Comparison of ENCODE assay signal across 8 cellular contexts in the genomic region with DNA sequence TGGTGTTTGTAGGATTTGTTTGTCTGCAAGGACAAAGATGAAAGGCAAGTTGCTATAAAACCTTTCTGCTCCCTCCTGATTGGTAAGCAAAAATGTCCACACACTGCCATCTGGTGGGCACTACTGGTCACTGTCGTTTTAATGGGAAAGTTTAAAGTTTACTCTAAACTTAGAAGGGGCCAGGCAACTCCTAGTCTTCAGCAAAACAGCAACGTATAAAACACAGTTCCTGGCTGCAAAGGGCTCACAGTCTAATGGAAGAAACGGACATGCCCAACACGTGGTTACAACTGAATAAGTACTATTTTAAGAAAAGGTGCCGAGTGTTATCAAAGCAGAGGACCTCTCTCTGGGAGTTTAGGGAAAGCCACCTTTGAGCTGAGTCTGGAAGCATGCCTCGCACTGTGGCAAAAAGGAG. TPM values are rescaled to one million over a fixed set of nuclear protein-coding genes. Genes with fewer than 3 reads are reported as not detected.
DNase-seq lines count a peak whose midpoint lies in the region; ATAC-seq and TF ChIP-seq lines count a peak whose summit lies in the region.

No MANE protein-coding gene starts in this region.

- H3K27ac ChIP-seq in AG04450 (ENCODE audit: low read depth, low read length), result no peak overlapping the region

- ATAC-seq in GM18508 (IDR thresholded peaks at IDR 0.05; ENCODE audit: insufficient read depth, unreplicated experiment) (peak; percentile 77), HG03139 (IDR thresholded peaks at IDR 0.05; ENCODE audit: unreplicated experiment) (peak; percentile 82)

- peak; percentile 27 for DNase-seq in AG04450 (ENCODE audit: low read depth, low spot score)
- DNase-seq in NCI-H526 treated with DMSO at 0.1 percent for 48 hours (lab: John Stamatoyannopoulos, UW), result peak; percentile 1
- DNase-seq in activated CD4-positive, alpha-beta T cell treated with anti-CD3 and anti-CD28 coated beads, Interleukin-2, amount 50 U/mL, for 48 hours, result peak; percentile 68 to 78
- peak; percentile 55 for DNase-seq in effector CD4-positive, alpha-beta T cell
- DNase-seq in lung microvascular endothelial cell (ENCODE audit: low read depth in 2 of 2), result peak; percentile 63 to 70
- peak; percentile 28 for DNase-seq in stimulated activated CD8-positive, alpha-beta memory T cell treated with anti-CD3 and anti-CD28 coated beads, Interleukin-12 subunit alpha, Interleukin-12 subunit beta, amount 100 ng/mL, for 4 hours (ENCODE audit: low read depth)

- TF ChIP-seq CTCF in AG04450 (IDR thresholded peaks at IDR 0.05; ENCODE audit: low read depth, low read length), result peak; percentile 77

- H3K27me3 ChIP-seq in AG04450 (ENCODE audit: control insufficient read depth, insufficient read depth, low read length), result peaks cover 14% of the 10 kb centered on the region

- CTCF ChIA-PET in AG04450 (lab: Charles Lee), result interaction anchor here (0.6 to 2.5 kb wide), 22 partner anchors 9 to 1430 kb away, joined by 3 to 20 read pairs (median 4); no protein-coding TSS in a partner anchor

- H3K4me3 ChIP-seq in AG04450 (ENCODE audit: low read depth, low read length), result no peak overlapping the region

- POLR2A ChIA-PET in AG04450 (lab: Yijun Ruan, JAX), result no interaction called here

- no peaks in the 10 kb centered on the region for H3K9me3 ChIP-seq in AG04450 (ENCODE audit: control insufficient read depth, insufficient read depth, low read length)

RNA-seq across cellular contexts. Expression of gene TPRG1, which starts 23.7 kb away (rescaled TPM):
- 0.11 and 0.42 TPM in 2 replicates for polyA plus RNA-seq in AG04450 (2011; rRNA removed)
- 2.4 and 3.6 TPM in 2 replicates for polyA minus RNA-seq in AG04450 (2011; rRNA and poly(A)+ RNA removed)
- total RNA-seq in lung microvascular endothelial cell, result under 0.01 and 0.22 TPM in 2 replicates

Comparison
In these comparisons a context has a peak if more than half of its experiments do, and no peak if none do; other contexts are left out.
1. DNase-seq: peak in every context shown above with its lines; median percentile 73 in activated CD4-positive, alpha-beta T cell treated with anti-CD3 and anti-CD28 coated beads, Interleukin-2, amount 50 U/mL, for 48 hours; 66 in lung microvascular endothelial cell; 55 in effector CD4-positive, alpha-beta T cell; 28 in stimulated activated CD8-positive, alpha-beta memory T cell treated with anti-CD3 and anti-CD28 coated beads, Interleukin-12 subunit alpha, Interleukin-12 subunit beta, amount 100 ng/mL, for 4 hours; 27 in AG04450; 1 in NCI-H526 treated with DMSO at 0.1 percent for 48 hours.